ENCODE assay signal across 10 cellular contexts in the genomic region with DNA sequence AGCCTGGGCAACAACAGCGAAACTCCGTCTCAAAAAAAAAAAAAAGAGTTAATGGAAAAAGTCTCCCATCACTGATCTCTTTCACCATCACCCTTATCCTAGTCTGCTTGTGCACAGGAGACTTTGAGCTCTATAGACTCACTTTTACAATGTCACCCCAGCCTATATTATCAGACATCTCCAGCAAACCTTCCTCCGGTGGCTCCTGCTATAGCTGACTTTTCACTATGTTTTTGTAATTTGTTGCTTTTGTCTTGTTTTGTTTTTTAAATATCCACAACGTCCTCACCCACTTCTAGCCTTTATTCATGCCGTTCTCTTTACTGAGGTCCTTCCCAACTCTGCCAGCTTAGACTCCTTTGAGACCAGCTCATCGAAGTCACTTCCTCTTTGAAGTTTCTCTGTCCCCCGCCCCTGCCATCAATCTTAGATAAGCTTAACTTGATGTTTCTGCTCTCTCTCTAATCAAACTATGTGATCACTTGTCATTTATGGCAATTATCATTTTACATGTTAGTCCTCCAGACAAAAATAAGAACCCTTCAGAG.
DNase-seq lines count a peak whose midpoint lies in the region; ATAC-seq, FAIRE-seq and TF ChIP-seq lines count a peak whose summit lies in the region.
"Had no signal": no experiment of that assay in that cellular context is flagged by ENCODE, and none has a peak within 500 bp of the region (broad histone marks: within the 10 kb centered on the region; RNA-seq: fewer than 3 reads in every experiment).

No MANE protein-coding gene starts in this region.

- no peaks in the 10 kb centered on the region for H3K27me3 Mint-ChIP-seq in activated CD4-positive, alpha-beta T cell treated with anti-CD3 and anti-CD28 coated beads, Interleukin-2, amount 10 ng/mL, durations not matched to agents 24 days and 14 days
- H3K27me3 Mint-ChIP-seq in endothelial cell (ENCODE audit: unreplicated experiment) = peaks cover 2% of the 10 kb centered on the region

- no peaks in the 10 kb centered on the region for H3K9me3 Mint-ChIP-seq in activated CD4-positive, alpha-beta T cell treated with anti-CD3 and anti-CD28 coated beads, Interleukin-2, amount 10 ng/mL, durations not matched to agents 24 days and 14 days
- no peaks in the 10 kb centered on the region for H3K9me3 Mint-ChIP-seq in endothelial cell (ENCODE audit: unreplicated experiment)

- H3K36me3 ChIP-seq in small intestine (ENCODE audit: control insufficient read depth in 2 of 2, insufficient read depth in 2 of 2, low read length in 2 of 2) (no peaks in the 10 kb centered on the region), upper lobe of left lung (no peaks in the 10 kb centered on the region)
- H3K36me3 ChIP-seq: brain microvascular endothelial cell had no signal

- TF ChIP-seq CTCF in upper lobe of left lung (IDR thresholded peaks at IDR 0.05) (no peak), endothelial cell (IDR thresholded peaks at IDR 0.05; ENCODE audit: unreplicated experiment) (no peak)

- WGBS in small intestine, 3 donors = 20 to 46% (median 31%) methylated on average over 7 of the region's 7 CpGs
- 54% methylated on average over 7 of the region's 7 CpGs for WGBS in upper lobe of left lung, 2 donors

- H3K4me1 ChIP-seq in small intestine (ENCODE audit: control insufficient read depth in 2 of 2, insufficient read depth in 1 of 2, low read depth in 1 of 2, low read length in 1 of 2) (peaks cover 0 to 3% of the 10 kb centered on the region in 2 donors), upper lobe of left lung (peaks cover 16 to 32% (median 25%) of the 10 kb centered on the region in 4 donors)

- H3K4me1 Mint-ChIP-seq in activated CD4-positive, alpha-beta T cell treated with anti-CD3 and anti-CD28 coated beads, Interleukin-2, amount 10 ng/mL, durations not matched to agents 24 days and 14 days = peaks cover 52% of the 10 kb centered on the region
- peaks cover 20% of the 10 kb centered on the region for H3K4me1 Mint-ChIP-seq in endothelial cell (ENCODE audit: unreplicated experiment)

- H3K27ac Mint-ChIP-seq in activated CD4-positive, alpha-beta T cell treated with anti-CD3 and anti-CD28 coated beads, Interleukin-2, amount 10 ng/mL, durations not matched to agents 24 days and 14 days = peak overlapping the region; percentile 83
- H3K27ac Mint-ChIP-seq in endothelial cell (ENCODE audit: unreplicated experiment) = no peak overlapping the region

- H3K4me3 ChIP-seq in small intestine (ENCODE audit: low read depth in 1 of 2, low read length in 2 of 2) (no peak overlapping the region), upper lobe of left lung (no peak overlapping the region)

- H3K36me3 Mint-ChIP-seq in activated CD4-positive, alpha-beta T cell treated with anti-CD3 and anti-CD28 coated beads, Interleukin-2, amount 10 ng/mL, durations not matched to agents 24 days and 14 days (ENCODE audit: low read depth) = no peaks in the 10 kb centered on the region
- H3K36me3 Mint-ChIP-seq in endothelial cell (ENCODE audit: low read depth, unreplicated experiment) = no peaks in the 10 kb centered on the region

- no peak for FAIRE-seq in small intestine (lab: Jason Lieb, UNC)

- TF ChIP-seq EP300 in upper lobe of left lung (IDR thresholded peaks at IDR 0.05) = no peak

- H3K9me3 ChIP-seq in small intestine (ENCODE audit: control insufficient read depth, low read depth) (no peaks in the 10 kb centered on the region), upper lobe of left lung (no peaks in the 10 kb centered on the region)

- peak; percentile 74 for DNase-seq in activated CD4-positive, alpha-beta T cell treated with anti-CD3 and anti-CD28 coated beads, Interleukin-2, amount 10 ng/mL, durations not matched to agents 24 days and 14 days
- DNase-seq in activated CD4-positive, alpha-beta T cell treated with anti-CD3 and anti-CD28 coated beads, Interleukin-2, amount 50 U/mL, for 48 hours = no peak
- peak; percentile 53 for DNase-seq in NOMO-1 treated with dmso at 0.1 percent for 144 hours (lab: John Stamatoyannopoulos, UW; ENCODE audit: unreplicated experiment)
- no peak for DNase-seq in caudate nucleus (lab: John Stamatoyannopoulos, UW)
- peak; percentile 75 for DNase-seq in small intestine
- DNase-seq in upper lobe of left lung = no peak
- no peak for DNase-seq in endothelial cell (ENCODE audit: low spot score)
- DNase-seq: brain microvascular endothelial cell had no signal

- intact Hi-C loops in activated CD4-positive, alpha-beta T cell treated with anti-CD3 and anti-CD28 coated beads, Interleukin-2, amount 10 ng/mL, durations not matched to agents 24 days and 14 days (cut with micrococcal nuclease) = no loop called here

- H3K27me3 ChIP-seq in small intestine (ENCODE audit: control insufficient read depth in 2 of 2, insufficient read depth in 2 of 2, low read length in 2 of 2) (no peaks in the 10 kb centered on the region), upper lobe of left lung (no peaks in the 10 kb centered on the region)
- H3K27me3 ChIP-seq: brain microvascular endothelial cell had no signal

- peak overlapping the region; percentile 59 for H3K27ac ChIP-seq in caudate nucleus (ENCODE audit: low read depth, low read length)
- H3K27ac ChIP-seq in small intestine (ENCODE audit: low read depth in 1 of 2, low read length in 1 of 2) = peak overlapping the region; percentile 37 to 67
- no peak overlapping the region for H3K27ac ChIP-seq in upper lobe of left lung
- H3K27ac ChIP-seq: brain microvascular endothelial cell had no signal

- no peak for ATAC-seq in upper lobe of left lung (ENCODE audit: low FRiP score in 2 of 2)
- no peak for ATAC-seq in HG02610 (IDR thresholded peaks at IDR 0.05; ENCODE audit: unreplicated experiment)
- ATAC-seq: left lobe of liver had no signal

- no peak for TF ChIP-seq POLR2A in upper lobe of left lung (IDR thresholded peaks at IDR 0.05)

- H3K4me3 Mint-ChIP-seq in activated CD4-positive, alpha-beta T cell treated with anti-CD3 and anti-CD28 coated beads, Interleukin-2, amount 10 ng/mL, durations not matched to agents 24 days and 14 days = peak overlapping the region; percentile 71
- H3K4me3 Mint-ChIP-seq in endothelial cell (ENCODE audit: unreplicated experiment) = no peak overlapping the region

Comparison
In these comparisons a context has a peak if more than half of its experiments do, and no peak if none do; other contexts are left out.
1. DNase-seq: peak in activated CD4-positive, alpha-beta T cell treated with anti-CD3 and anti-CD28 coated beads, Interleukin-2, amount 10 ng/mL, durations not matched to agents 24 days and 14 days (single experiment), NOMO-1 treated with dmso at 0.1 percent for 144 hours (single experiment) and small intestine (single experiment); none in activated CD4-positive, alpha-beta T cell treated with anti-CD3 and anti-CD28 coated beads, Interleukin-2, amount 50 U/mL, for 48 hours (0 of 2), caudate nucleus (0 of 61), upper lobe of left lung (0 of 2) and endothelial cell (single experiment).
2. H3K27ac ChIP-seq: peak in caudate nucleus (single experiment) and small intestine (2 of 2); none in upper lobe of left lung (0 of 4).